ENCODE assay signal across 8 cellular contexts in the genomic region with DNA sequence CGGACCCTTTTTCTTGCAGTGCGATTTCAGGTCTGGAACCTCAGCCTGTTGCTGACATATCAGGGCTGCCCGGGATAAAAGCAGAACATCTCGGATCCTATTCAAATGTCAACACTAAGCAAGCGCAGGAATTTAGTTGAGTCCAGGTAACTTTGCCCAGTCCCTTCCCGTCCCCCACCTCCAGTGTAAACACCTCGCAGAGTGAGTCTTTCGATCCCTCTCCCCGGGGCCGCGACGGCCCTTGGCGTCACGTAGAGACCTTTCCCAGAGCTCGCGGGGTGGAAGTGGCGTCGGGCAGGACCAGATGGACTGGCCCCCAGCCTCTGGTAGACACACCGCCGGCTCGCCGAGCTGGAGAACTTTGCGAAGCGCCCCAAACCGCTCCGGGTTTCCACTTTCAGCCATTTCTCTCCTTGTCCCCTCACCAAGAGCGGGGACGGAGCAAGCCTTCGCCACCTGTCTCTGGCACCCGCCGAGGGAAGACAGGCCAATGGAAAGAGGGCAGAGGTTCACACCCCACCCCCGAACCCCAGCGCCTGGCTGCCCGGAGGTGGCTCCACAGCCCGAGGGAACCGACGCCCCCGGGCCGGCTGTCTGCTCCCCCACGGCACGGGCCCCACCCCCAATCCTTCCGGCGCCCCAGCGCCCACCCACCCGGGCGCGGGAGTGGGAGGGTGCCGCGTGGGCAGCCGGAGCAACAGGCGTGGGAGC. TPM values are rescaled to one million over a fixed set of nuclear protein-coding genes. Genes with fewer than 3 reads are reported as not detected.
A peak's percentile ranks its signal among the peaks of the same experiment; 100 is the strongest.
DNase-seq lines count a peak whose midpoint lies in the region; ATAC-seq, FAIRE-seq and TF ChIP-seq lines count a peak whose summit lies in the region.

No MANE protein-coding gene starts in this region.

- TF ChIP-seq CTCF in AG10803 (conservative IDR thresholded peaks at IDR 0.05; ENCODE audit: low read length): no peak
- TF ChIP-seq CTCF in LNCaP clone FGC (IDR thresholded peaks at IDR 0.05; ENCODE audit: control insufficient read depth, extremely low read depth, insufficient read depth): no peak
- TF ChIP-seq CTCF in natural killer cell (IDR thresholded peaks at IDR 0.05): no peak

- ATAC-seq in natural killer cell: no peak

- DNase-seq in AG10803 (ENCODE audit: low read depth) (no peak), LNCaP clone FGC (ENCODE audit: low read depth) (no peak), ecto neural progenitor cell (ENCODE audit: low spot score) (peak; percentile 60), natural killer cell (no peak), RCC 7860 (ENCODE audit: low spot score) (no peak), OCI-M2 (lab: John Stamatoyannopoulos, UW; ENCODE audit: unreplicated experiment) (no peak), NCI-H226 (no peak)
- no peak for DNase-seq in activated CD4-positive, CD25-positive, alpha-beta regulatory T cell treated with anti-CD3 and anti-CD28 coated beads, Interleukin-2, amount 50 U/mL, for 72 hours

- intact Hi-C loops in natural killer cell (cut with micrococcal nuclease): no loop called here

- H3K4me3 ChIP-seq in AG10803 (ENCODE audit: low read length) (peak overlapping the region; percentile 45), LNCaP clone FGC (ENCODE audit: low read depth, low read length) (peak overlapping the region; percentile 62)

- no peaks in the 10 kb centered on the region for H3K9me3 Mint-ChIP-seq in natural killer cell

- H3K36me3 Mint-ChIP-seq in natural killer cell: no peaks in the 10 kb centered on the region

- FAIRE-seq in RCC 7860 (lab: Jason Lieb, UNC): no peak

- no peak overlapping the region for H3K27ac Mint-ChIP-seq in natural killer cell

- peak overlapping the region; percentile 40 for H3K4me3 Mint-ChIP-seq in natural killer cell

- H3K4me1 Mint-ChIP-seq in natural killer cell: peaks cover 0 to 5% of the 10 kb centered on the region in 2 donors

- H3K27me3 Mint-ChIP-seq in natural killer cell (ENCODE audit: low read depth in 2 of 2): peaks cover 41 to 57% of the 10 kb centered on the region in 2 donors

RNA-seq across cellular contexts. Expression of a gene that starts 0.6 kb away (rescaled TPM):
- total RNA-seq in natural killer cell: under 1 TPM in 2 of 3 donors, not detected in 1; 0.07 to 0.16 TPM
